Comparison of ENCODE assay signal across 1 cellular context in the genomic region with DNA sequence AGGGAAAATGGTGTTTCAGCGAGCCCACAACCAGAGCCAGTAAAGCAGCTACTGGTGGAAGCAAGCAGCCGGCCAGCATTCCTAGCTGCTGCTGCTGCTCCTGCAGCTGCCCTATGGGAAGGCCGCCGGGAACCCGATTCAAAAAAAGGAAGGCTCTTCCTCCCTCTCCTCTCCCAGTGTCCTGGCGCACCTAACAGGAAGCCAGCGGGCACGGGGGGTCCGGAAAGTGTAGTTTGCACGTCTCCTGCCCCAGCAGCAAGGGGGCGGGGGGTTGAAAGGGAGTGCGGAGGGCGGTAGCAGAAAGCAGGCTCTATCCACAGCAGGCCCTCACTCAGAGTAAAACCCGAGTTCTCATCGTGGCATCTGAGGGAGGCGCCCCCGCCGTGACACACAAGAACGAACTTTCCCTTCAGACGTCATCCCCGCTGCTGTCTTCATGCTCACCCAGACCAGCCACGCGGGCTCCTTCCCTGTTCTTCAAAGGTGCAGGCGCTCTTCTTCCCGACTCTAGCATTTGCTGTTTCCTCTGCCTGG.
TF ChIP-seq lines count a peak whose summit lies in the region.

No MANE protein-coding gene starts in this region.

TF ChIP-seq in endothelial cell of umbilical vein, 7 proteins besides CTCF, POLR2A, EP300 and RAD21 (continued from another document):
- TF ChIP-seq MAX (IDR thresholded peaks at IDR 0.05; ENCODE audit: insufficient read depth, insufficient read length) = no peak
- TF ChIP-seq EZH2 (IDR thresholded peaks at IDR 0.05; ENCODE audit: borderline replicate concordance, low read depth, low read length, severe bottlenecking) = no peak
- TF ChIP-seq JUN (IDR thresholded peaks at IDR 0.05; ENCODE audit: borderline replicate concordance, insufficient read depth, insufficient read length, low read depth) = no peak
- no peak for TF ChIP-seq POLR2AphosphoS5 (IDR thresholded peaks at IDR 0.05; ENCODE audit: insufficient read depth, low read depth, low read length)
- TF ChIP-seq MYC (IDR thresholded peaks at IDR 0.05; ENCODE audit: low read depth, low read length) = no peak
TF ChIP-seq in endothelial cell of umbilical vein: peak in this region for 0.
